ENCODE assay signal across 1 cellular context in the genomic region with DNA sequence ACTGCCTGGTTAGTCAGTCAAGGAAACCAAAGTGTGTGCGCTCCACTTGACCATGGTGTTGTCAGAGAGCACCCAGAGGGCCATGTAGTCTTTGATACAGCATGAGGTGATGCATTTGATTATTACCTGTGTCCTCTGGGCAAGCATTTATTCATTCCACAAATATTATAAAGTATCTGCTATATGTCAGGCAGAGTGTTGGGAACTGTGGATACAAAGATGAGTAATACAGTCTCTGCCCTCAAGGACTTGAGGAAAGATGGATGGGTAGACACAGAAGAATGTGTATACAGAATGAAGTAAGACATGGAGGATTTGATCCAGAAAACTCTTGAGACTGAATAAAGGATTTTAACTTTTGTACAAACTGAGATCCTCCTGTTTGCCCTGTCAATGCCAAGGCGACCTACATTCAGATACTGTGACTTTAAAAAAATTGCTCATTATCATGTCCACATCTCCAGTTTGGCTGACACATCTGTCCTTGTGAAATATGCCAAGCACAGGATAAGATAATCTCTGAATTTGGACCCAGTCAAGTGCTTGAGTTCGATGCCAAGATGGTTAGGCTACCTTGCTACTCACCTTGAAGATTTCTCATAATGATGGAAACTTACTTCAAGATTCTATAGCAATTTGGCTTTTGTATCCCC.
TF ChIP-seq lines count a peak whose summit lies in the region.

No MANE protein-coding gene starts in this region.

TF ChIP-seq in IMR-90, 13 proteins besides CTCF, POLR2A, EP300 and RAD21 (continued from another document):
- TF ChIP-seq MXI1 (IDR thresholded peaks at IDR 0.05; ENCODE audit: borderline replicate concordance, low read depth, low read length) (no peak), USF2 (IDR thresholded peaks at IDR 0.05; ENCODE audit: low read depth, low read length) (no peak), BHLHE40 (IDR thresholded peaks at IDR 0.05; ENCODE audit: low read depth, low read length) (no peak)
